In the genomic region with DNA sequence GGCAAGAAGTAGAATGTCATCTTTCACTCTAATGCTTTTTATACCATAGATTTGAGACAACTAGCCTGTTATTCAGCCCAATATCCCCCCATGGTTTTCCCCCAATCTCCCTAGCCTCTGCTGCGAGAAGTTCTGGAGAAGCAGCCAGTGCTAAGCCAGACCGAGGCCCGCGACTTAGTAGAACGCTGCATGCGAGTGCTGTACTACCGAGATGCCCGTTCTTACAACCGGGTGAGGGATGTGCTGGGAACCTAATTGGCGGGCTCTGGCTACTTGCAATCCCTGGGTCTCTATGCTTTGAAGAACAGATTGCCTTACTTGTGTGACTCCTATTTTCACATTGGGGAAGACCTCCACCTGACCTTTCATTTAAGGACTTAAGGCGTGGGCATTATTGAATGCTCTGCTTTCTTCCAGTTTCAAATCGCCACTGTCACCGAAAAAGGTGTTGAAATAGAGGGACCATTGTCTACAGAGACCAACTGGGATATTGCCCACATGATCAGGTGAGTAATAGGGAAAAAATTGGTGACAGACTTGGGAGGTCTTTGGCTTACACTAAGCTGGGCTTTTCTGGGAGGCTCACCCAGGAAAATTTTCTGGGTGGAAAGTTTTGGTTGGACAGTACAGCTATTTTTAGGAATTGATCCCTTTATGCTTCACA, we compare ENCODE assay signal across 13 cellular contexts. TPM values are rescaled to one million over a fixed set of nuclear protein-coding genes. Genes with fewer than 3 reads are reported as not detected.
DNase-seq lines count a peak whose midpoint lies in the region; ATAC-seq, FAIRE-seq and TF ChIP-seq lines count a peak whose summit lies in the region.
"Had no signal": no experiment of that assay in that cellular context is flagged by ENCODE, and none has a peak within 500 bp of the region (broad histone marks: within the 10 kb centered on the region; RNA-seq: fewer than 3 reads in every experiment).

No MANE protein-coding gene starts in this region.

- H3K9me2 ChIP-seq in OCI-LY7 (ENCODE audit: insufficient read depth, low read length), result no peaks in the 10 kb centered on the region

- 86 to 91% (median 86%) methylated on average over 13 of the region's 13 CpGs for WGBS in psoas muscle, 3 donors

- H3K27me3 ChIP-seq in psoas muscle (ENCODE audit: insufficient read depth in 3 of 3, low read length in 2 of 3), result no peaks in the 10 kb centered on the region
- H3K27me3 ChIP-seq: spleen had no signal

- peak overlapping the region; percentile 100 for H3K27ac Mint-ChIP-seq in T-helper 1 cell treated with Interleukin-12 subunit alpha and Interleukin-12 subunit beta and Interleukin-4 antibody, amounts not matched to agents 30 μg/mL and 1 μg/mL, for 36 hours
- H3K27ac Mint-ChIP-seq in chondrocyte (ENCODE audit: unreplicated experiment), result peak overlapping the region; percentile 100

- H3K9me3 Mint-ChIP-seq in T-helper 1 cell treated with Interleukin-12 subunit alpha and Interleukin-12 subunit beta and Interleukin-4 antibody, amounts not matched to agents 30 μg/mL and 1 μg/mL, for 36 hours, result no peaks in the 10 kb centered on the region
- no peaks in the 10 kb centered on the region for H3K9me3 Mint-ChIP-seq in chondrocyte (ENCODE audit: low read depth)

- peak overlapping the region; percentile 92 for H3K4me3 ChIP-seq in OCI-LY7 (ENCODE audit: low read depth, low read length, poor library complexity, severe bottlenecking)
- peak overlapping the region; percentile 91 for H3K4me3 ChIP-seq in psoas muscle

- DNase-seq in T-helper 1 cell, result no peak
- DNase-seq in OCI-LY7 (ENCODE audit: low spot score), result no peak
- no peak for DNase-seq in chondrocyte (ENCODE audit: low spot score)
- DNase-seq in psoas muscle, result no peak
- no peak for DNase-seq in urothelium cell line (ENCODE audit: low spot score)
- no peak for DNase-seq in OCI-M1 (lab: John Stamatoyannopoulos, UW)
- DNase-seq: activated CD8-positive, alpha-beta memory T cell treated with anti-CD3 and anti-CD28 coated beads for 24 hours; kidney glomerular epithelial cell; spleen had no signal

- H3K27ac ChIP-seq in OCI-LY7 (ENCODE audit: low read depth, low read length, poor library complexity, severe bottlenecking) (no peak overlapping the region), psoas muscle (peak overlapping the region; percentile 98)

- peaks cover 61% of the 10 kb centered on the region for H3K36me3 ChIP-seq in OCI-LY7 (ENCODE audit: insufficient read depth, low read length)
- peaks cover 12 to 62% of the 10 kb centered on the region in 2 donors for H3K36me3 ChIP-seq in psoas muscle (ENCODE audit: insufficient read depth in 1 of 2, low read depth in 1 of 2)

- peaks cover 28% of the 10 kb centered on the region for H3K4me1 Mint-ChIP-seq in T-helper 1 cell treated with Interleukin-12 subunit alpha and Interleukin-12 subunit beta and Interleukin-4 antibody, amounts not matched to agents 30 μg/mL and 1 μg/mL, for 36 hours (ENCODE audit: low read depth)
- H3K4me1 Mint-ChIP-seq in chondrocyte (ENCODE audit: low read depth), result peaks cover 26% of the 10 kb centered on the region

- H3K79me2 ChIP-seq in OCI-LY7 (ENCODE audit: insufficient read depth, low read depth, low read length), result peaks cover 20% of the 10 kb centered on the region

- H3K36me3 Mint-ChIP-seq in T-helper 1 cell treated with Interleukin-12 subunit alpha and Interleukin-12 subunit beta and Interleukin-4 antibody, amounts not matched to agents 30 μg/mL and 1 μg/mL, for 36 hours (ENCODE audit: low read depth), result peaks cover 49% of the 10 kb centered on the region
- H3K36me3 Mint-ChIP-seq in chondrocyte (ENCODE audit: low read depth), result peaks cover 30% of the 10 kb centered on the region

- no peak overlapping the region for H2AFZ ChIP-seq in OCI-LY7 (ENCODE audit: low read length)

- ATAC-seq in psoas muscle (no peak), GM19463 (IDR thresholded peaks at IDR 0.05; ENCODE audit: unreplicated experiment) (no peak)

- peaks cover 4% of the 10 kb centered on the region for H3K27me3 Mint-ChIP-seq in T-helper 1 cell treated with Interleukin-12 subunit alpha and Interleukin-12 subunit beta and Interleukin-4 antibody, amounts not matched to agents 30 μg/mL and 1 μg/mL, for 36 hours (ENCODE audit: low read depth)
- no peaks in the 10 kb centered on the region for H3K27me3 Mint-ChIP-seq in chondrocyte (ENCODE audit: low read depth)

- no peak for FAIRE-seq in urothelium cell line (lab: Jason Lieb, UNC)
- FAIRE-seq: A204.1, H54 had no signal

- peak overlapping the region; percentile 77; the same call in 1 of the 2 replicates for H3K4me2 ChIP-seq in OCI-LY7 (ENCODE audit: low read length)

- POLR2A ChIA-PET in OCI-LY7 (lab: Charles Lee), result interaction anchor here (0.6 kb wide), 1 partner anchor 331 kb away, joined by 3 read pairs; no protein-coding TSS in a partner anchor

- no peak for TF ChIP-seq CTCF in OCI-LY7 (conservative IDR thresholded peaks at IDR 0.05; ENCODE audit: low read length)
- no peak for TF ChIP-seq CTCF in chondrocyte (IDR thresholded peaks at IDR 0.05)
- TF ChIP-seq CTCF in psoas muscle (IDR thresholded peaks at IDR 0.05), result no peak

- H3K9me3 ChIP-seq in OCI-LY7 (ENCODE audit: low read length) (no peaks in the 10 kb centered on the region), psoas muscle (no peaks in the 10 kb centered on the region)
- H3K9me3 ChIP-seq: spleen had no signal

- intact Hi-C loops in OCI-LY7 (cut with micrococcal nuclease; ENCODE audit: unreplicated experiment), result no loop called here
- intact Hi-C loops in psoas muscle (cut with DNase I), result loop anchor here in 1 of 2 donors (10.0 kb wide), 1 partner anchor 96 kb away; no protein-coding TSS in a partner anchor

- peak overlapping the region; percentile 99 for H3K4me3 Mint-ChIP-seq in T-helper 1 cell treated with Interleukin-12 subunit alpha and Interleukin-12 subunit beta and Interleukin-4 antibody, amounts not matched to agents 30 μg/mL and 1 μg/mL, for 36 hours
- H3K4me3 Mint-ChIP-seq in chondrocyte (ENCODE audit: unreplicated experiment), result peak overlapping the region; percentile 84

- H3K4me1 ChIP-seq in OCI-LY7 (ENCODE audit: insufficient read depth, low read length, poor library complexity, severe bottlenecking), result peaks cover 10% of the 10 kb centered on the region
- peaks cover 11% of the 10 kb centered on the region for H3K4me1 ChIP-seq in psoas muscle

- 0 out of 2 replicates have a peak, but pooled peaks cover 4% of the 10 kb centered on the region for H4K20me1 ChIP-seq in OCI-LY7 (ENCODE audit: insufficient read depth, low read length)

- BruUV-seq in OCI-LY7 (replicated peaks; lab: Mats Ljungman, UMichigan), result no TSS peak

- CTCF ChIA-PET in OCI-LY7 (lab: Charles Lee; ENCODE audit: unreplicated experiment), result no interaction called here

RNA-seq across cellular contexts. Expression of a gene that starts 1.9 kb away (rescaled TPM):
- 230 and 301 TPM in 2 replicates for total RNA-seq in OCI-LY7 (2014; rRNA removed; shearing (Covaris generic))
- 240 and 242 TPM in 2 replicates for total RNA-seq in OCI-LY7 (2022)
- 229 to 257 TPM (median 236 TPM) in 3 replicates for total RNA-seq in chondrocyte
- 100 to 1,000 TPM; 149 to 285 (median 230) TPM for total RNA-seq in psoas muscle
- 100 to 1,000 TPM; 354 to 521 (median 465) TPM for polyA plus RNA-seq in psoas muscle

RNA-seq across cellular contexts. Expression of a gene that starts 28.8 kb away (rescaled TPM):
- not detected in 2 replicates for total RNA-seq in OCI-LY7 (2014; rRNA removed; shearing (Covaris generic))
- total RNA-seq in OCI-LY7 (2022) (not detected in 2 replicates), chondrocyte (5.7 to 11.1 TPM (median 8.9 TPM) in 3 replicates), psoas muscle (10 to 100 TPM; 19.7 to 89.2 (median 56.3) TPM)
- 10 to 100 TPM; 12.7 to 41.2 (median 26.7) TPM for polyA plus RNA-seq in psoas muscle

RNA-seq across cellular contexts. Expression of a gene that starts 54.2 kb away (rescaled TPM):
- total RNA-seq in OCI-LY7 (2014; rRNA removed; shearing (Covaris generic)), result 99.7 and 122 TPM in 2 replicates
- total RNA-seq in OCI-LY7 (2022), result 115 and 131 TPM in 2 replicates
- 30.0 to 64.7 TPM (median 31.8 TPM) in 3 replicates for total RNA-seq in chondrocyte
- total RNA-seq in psoas muscle, result 10 to 100 TPM; 16.9 to 38.7 (median 21.6) TPM
- polyA plus RNA-seq in psoas muscle, result 10 to 100 TPM in 1 of 3 donors, 1 to 10 TPM in 2; 4.7 to 36.3 (median 8.5) TPM

RNA-seq across cellular contexts. Expression of a gene that starts 58.0 kb away (rescaled TPM):
- 47.7 and 72.0 TPM in 2 replicates for total RNA-seq in OCI-LY7 (2014; rRNA removed; shearing (Covaris generic))
- total RNA-seq in OCI-LY7 (2022) (118 and 130 TPM in 2 replicates), chondrocyte (61.7 to 79.7 TPM (median 65.0 TPM) in 3 replicates), psoas muscle (10 to 100 TPM; 26.5 to 45.1 (median 41.8) TPM)
- 10 to 100 TPM in 1 of 3 donors, 1 to 10 TPM in 2; 6.7 to 13.8 (median 8.5) TPM for polyA plus RNA-seq in psoas muscle
